ENCODE assay signal across 24 cellular contexts in the genomic region with DNA sequence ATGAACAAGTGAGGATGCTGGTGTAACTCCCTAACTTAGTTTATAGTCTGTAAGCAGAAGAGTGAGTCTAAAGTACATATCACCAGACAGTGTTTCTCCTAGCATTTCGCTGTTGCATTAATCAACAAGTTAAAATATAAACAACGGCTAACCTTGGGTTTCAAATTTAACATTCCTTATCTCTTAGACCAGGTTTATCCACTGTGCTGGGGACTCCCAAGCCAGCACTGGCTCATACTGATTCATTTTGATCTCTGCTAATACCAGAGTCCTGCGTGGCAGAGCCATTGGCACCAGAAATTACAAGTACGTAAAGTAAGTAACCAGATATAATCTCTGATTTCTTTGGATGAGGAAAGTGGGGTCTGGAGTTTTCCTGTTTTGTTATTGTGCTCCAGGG. TPM values are rescaled to one million over a fixed set of nuclear protein-coding genes. Genes with fewer than 3 reads are reported as not detected.
"Had no signal": no experiment of that assay in that cellular context is flagged by ENCODE, and none has a peak within 500 bp of the region (broad histone marks: within the 10 kb centered on the region; RNA-seq: fewer than 3 reads in every experiment).

A gene with protein sequence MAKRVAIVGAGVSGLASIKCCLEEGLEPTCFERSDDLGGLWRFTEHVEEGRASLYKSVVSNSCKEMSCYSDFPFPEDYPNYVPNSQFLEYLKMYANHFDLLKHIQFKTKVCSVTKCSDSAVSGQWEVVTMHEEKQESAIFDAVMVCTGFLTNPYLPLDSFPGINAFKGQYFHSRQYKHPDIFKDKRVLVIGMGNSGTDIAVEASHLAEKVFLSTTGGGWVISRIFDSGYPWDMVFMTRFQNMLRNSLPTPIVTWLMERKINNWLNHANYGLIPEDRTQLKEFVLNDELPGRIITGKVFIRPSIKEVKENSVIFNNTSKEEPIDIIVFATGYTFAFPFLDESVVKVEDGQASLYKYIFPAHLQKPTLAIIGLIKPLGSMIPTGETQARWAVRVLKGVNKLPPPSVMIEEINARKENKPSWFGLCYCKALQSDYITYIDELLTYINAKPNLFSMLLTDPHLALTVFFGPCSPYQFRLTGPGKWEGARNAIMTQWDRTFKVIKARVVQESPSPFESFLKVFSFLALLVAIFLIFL (plus strand): TSS at position 186 of the 400 bp plus-strand sequence. CDS start 9,594 bp downstream, outside the sequence.

- DNase-seq: activated CD4-positive, alpha-beta T cell treated with anti-CD3 and anti-CD28 coated beads for 36 hours; activated CD4-positive, alpha-beta T cell treated with anti-CD3 and anti-CD28 coated beads, Interleukin-2, amount 50 U/mL, for 4 hours; activated CD4-positive, CD25-positive, alpha-beta regulatory T cell; activated naive CD4-positive, alpha-beta T cell; activated T-cell treated with anti-CD3 and anti-CD28 coated beads for 4 hours; activated T-cell treated with anti-CD3 and anti-CD28 coated beads, Interleukin-2, amount 50 U/mL, for 72 hours; colonic mucosa; effector memory CD4-positive, alpha-beta T cell; glutamatergic neuron; islet precursor cell; left colon; naive thymus-derived CD8-positive, alpha-beta T cell; posterior cingulate gyrus; right cardiac atrium; stimulated activated CD4-positive, alpha-beta T cell treated with anti-CD3 and anti-CD28 coated beads, Interleukin-4, amount 100 ng/mL, for 24 hours; T-helper 1 cell; thyroid gland; upper lobe of right lung had no signal

- H3K27me3 ChIP-seq: colonic mucosa, thyroid gland had no signal

- H3K9me3 ChIP-seq: colonic mucosa, thyroid gland, upper lobe of right lung had no signal

- H3K4me1 ChIP-seq: colonic mucosa, thyroid gland, upper lobe of right lung had no signal

- H3K4me3 ChIP-seq: colonic mucosa, thyroid gland, upper lobe of right lung had no signal

- ATAC-seq: activated CD4-positive, alpha-beta T cell treated with anti-CD3 and anti-CD28 coated beads for 36 hours; activated naive CD4-positive, alpha-beta T cell treated with anti-CD3 and anti-CD28 coated beads, Interleukin-2, amount 50 U/mL, for 72 hours; activated T-cell treated with anti-CD3 and anti-CD28 coated beads, Interleukin-2, amount 50 U/mL, for 72 hours; left colon; naive thymus-derived CD8-positive, alpha-beta T cell; right cardiac atrium; stimulated activated effector memory CD8-positive, alpha-beta T cell treated with anti-CD3 and anti-CD28 coated beads, Interleukin-12 subunit alpha, Interleukin-12 subunit beta, amount 100 ng/mL, for 72 hours; upper lobe of right lung had no signal

- H3K36me3 ChIP-seq: colonic mucosa, thyroid gland, upper lobe of right lung had no signal

- H3K27ac ChIP-seq: colonic mucosa, thyroid gland, upper lobe of right lung had no signal

- FAIRE-seq: frontal cortex had no signal

RNA-seq across cellular contexts. Expression of the gene that starts here (rescaled TPM):
- total RNA-seq: activated CD4-positive, alpha-beta T cell treated with anti-CD3 and anti-CD28 coated beads for 36 hours; activated naive CD4-positive, alpha-beta T cell treated with anti-CD3 and anti-CD28 coated beads, Interleukin-2, amount 50 U/mL, for 72 hours; activated T-cell treated with anti-CD3 and anti-CD28 coated beads, Interleukin-2, amount 50 U/mL, for 72 hours; colonic mucosa; dermis microvascular lymphatic vessel endothelial cell; epithelial cell of proximal tubule; naive thymus-derived CD8-positive, alpha-beta T cell; osteoblast had no signal
- polyA plus RNA-seq: naive thymus-derived CD8-positive, alpha-beta T cell had no signal
